In genomic region chr7:151202836-151203235, GRCh38 we compare ENCODE assay signal across 32 cellular contexts. TPM values are rescaled to one million over a fixed set of nuclear protein-coding genes. Genes with fewer than 3 reads are reported as not detected.
"Had no signal": no experiment of that assay in that cellular context is flagged by ENCODE, and none has a peak within 500 bp of the region (broad histone marks: within the 10 kb centered on the region; RNA-seq: fewer than 3 reads in every experiment).

No MANE protein-coding gene starts in this region.

- H3K36me3 Mint-ChIP-seq: memory B cell had no signal

- H3K9me3 Mint-ChIP-seq: dendritic cell treated with granulocyte-macrophage colony-stimulating factor and Interleukin-4, amounts not matched to agents 40 ng/mL and 50 ng/mL, for 4 days; effector memory CD8-positive, alpha-beta T cell; endodermal cell; memory B cell had no signal

- DNase-seq: colonic mucosa; cortex of kidney; effector CD8-positive, alpha-beta T cell; effector memory CD8-positive, alpha-beta T cell; endodermal cell; erythroblast; esophagus squamous epithelium; foreskin fibroblast; foreskin melanocyte; gastrocnemius medialis; glutamatergic neuron; head of caudate nucleus; heart right ventricle; hippocampal formation; left cardiac atrium; left lung; left ventricle myocardium superior; mammary epithelial cell; mesendoderm; midbrain had no signal

- ATAC-seq: effector memory CD8-positive, alpha-beta T cell; esophagus mucosa; gastrocnemius medialis; heart right ventricle; left cardiac atrium; left lung; left ventricle myocardium superior had no signal

- H3K27ac ChIP-seq: colonic mucosa, epithelial cell of prostate, esophagus squamous epithelium, gastrocnemius medialis, heart right ventricle, left lung had no signal

- H3K4me3 ChIP-seq: colonic mucosa, esophagus squamous epithelium, gastrocnemius medialis, heart right ventricle, left lung, lung had no signal

- H3K4me3 Mint-ChIP-seq: dendritic cell treated with granulocyte-macrophage colony-stimulating factor and Interleukin-4, amounts not matched to agents 40 ng/mL and 50 ng/mL, for 4 days; effector memory CD8-positive, alpha-beta T cell; endodermal cell; memory B cell had no signal

- H3K27ac Mint-ChIP-seq: dendritic cell treated with granulocyte-macrophage colony-stimulating factor and Interleukin-4, amounts not matched to agents 40 ng/mL and 50 ng/mL, for 4 days; effector memory CD8-positive, alpha-beta T cell; endodermal cell; memory B cell had no signal

- H3K36me3 ChIP-seq: colonic mucosa, esophagus squamous epithelium, gastrocnemius medialis, heart right ventricle, left lung had no signal

- H3K4me1 ChIP-seq: colonic mucosa, gastrocnemius medialis, left lung had no signal

- H3K9me3 ChIP-seq: colonic mucosa, esophagus squamous epithelium, gastrocnemius medialis, heart right ventricle, left lung had no signal

- H3K27me3 ChIP-seq: colonic mucosa had no signal

RNA-seq across cellular contexts. Expression of gene H2BK1, which starts 7.5 kb away (rescaled TPM):
- total RNA-seq: colonic mucosa, dermis microvascular lymphatic vessel endothelial cell, endodermal cell, esophagus mucosa, esophagus squamous epithelium, gastrocnemius medialis, glomerular endothelial cell, heart right ventricle, kidney epithelial cell, left cardiac atrium, left lung, left ventricle myocardium superior, lower leg skin, mammary epithelial cell, mononuclear cell, mucosa of gallbladder had no signal
- polyA plus RNA-seq: heart right ventricle, keratinocyte, lung, mammary epithelial cell had no signal

RNA-seq across cellular contexts. Expression of gene ASB10, which starts 15.8 kb away (rescaled TPM):
- total RNA-seq: colonic mucosa, dermis microvascular lymphatic vessel endothelial cell, endodermal cell, esophagus mucosa, esophagus squamous epithelium, glomerular endothelial cell, kidney epithelial cell, left lung, lower leg skin, lung, mammary epithelial cell, mononuclear cell, mucosa of gallbladder had no signal
- polyA plus RNA-seq: keratinocyte, lung, mammary epithelial cell had no signal

RNA-seq across cellular contexts. Expression of gene GBX1, which starts 35.3 kb away (rescaled TPM):
- total RNA-seq: colonic mucosa, dermis microvascular lymphatic vessel endothelial cell, endodermal cell, esophagus mucosa, esophagus squamous epithelium, glomerular endothelial cell, kidney epithelial cell, left lung, lung, mammary epithelial cell, mononuclear cell, mucosa of gallbladder had no signal
- polyA plus RNA-seq: keratinocyte, lung, mammary epithelial cell had no signal
